ENCODE assay signal across 33 cellular contexts in genomic region chr20:22904411-22904810, GRCh38.
"Had no signal": no experiment of that assay in that cellular context is flagged by ENCODE, and none has a peak within 500 bp of the region (broad histone marks: within the 10 kb centered on the region; RNA-seq: fewer than 3 reads in every experiment).

No MANE protein-coding gene starts in this region.

- H3K27me3 ChIP-seq: SJCRH30 had no signal

- ATAC-seq: activated CD4-positive, alpha-beta T cell treated with anti-CD3 and anti-CD28 coated beads for 36 hours; activated CD4-positive, CD25-positive, alpha-beta regulatory T cell treated with anti-CD3 and anti-CD28 coated beads, Interleukin-2, amount 50 U/mL, for 24 hours; activated CD8-positive, alpha-beta T cell treated with anti-CD3 and anti-CD28 coated beads, Interleukin-2, amount 10 ng/mL, durations not matched to agents 7 days and 5 days; activated naive CD4-positive, alpha-beta T cell treated with anti-CD3 and anti-CD28 coated beads, Interleukin-2, amount 50 U/mL, for 72 hours; activated T-cell treated with anti-CD3 and anti-CD28 coated beads, Interleukin-2, amount 50 U/mL, for 4 hours; WTC11 had no signal

- H3K36me3 ChIP-seq: SJCRH30 had no signal

- H3K27ac ChIP-seq: SJCRH30, SK-N-MC had no signal

- H3K4me3 ChIP-seq: SJCRH30, SK-N-MC had no signal

- H3K4me1 ChIP-seq: SJCRH30 had no signal

- DNase-seq: activated CD4-positive, alpha-beta T cell treated with anti-CD3 and anti-CD28 coated beads for 36 hours; activated CD4-positive, alpha-beta T cell treated with anti-CD3 and anti-CD28 coated beads, Interleukin-2, amount 10 ng/mL, durations not matched to agents 7 days and 5 days; activated CD4-positive, alpha-beta T cell treated with anti-CD3 and anti-CD28 coated beads, Interleukin-2, amount 50 U/mL, for 48 hours; activated CD8-positive, alpha-beta memory T cell treated with anti-CD3 and anti-CD28 coated beads, Interleukin-2, amount 50 U/mL, for 4 hours; activated CD8-positive, alpha-beta T cell treated with anti-CD3 and anti-CD28 coated beads, Interleukin-2, amount 10 ng/mL, durations not matched to agents 7 days and 5 days; activated gamma-delta T cell treated with Interleukin-2 at 50 U/mL for 16 hours; activated naive CD4-positive, alpha-beta T cell treated with anti-CD3 and anti-CD28 coated beads for 36 hours; activated T-cell treated with anti-CD3 and anti-CD28 coated beads for 4 hours; activated T-cell treated with anti-CD3 and anti-CD28 coated beads, Interleukin-2, amount 50 U/mL, for 4 hours; anterior cingulate cortex; caudate nucleus; Kasumi-1; MM.1S; MV-4-11; NCI-H1092; NCI-H1417; NCI-H146; NCI-H187; NCI-H2029 treated with DMSO at 0.1 percent for 48 hours; NCI-H2107; NCI-H2171; NCI-H510A; NCI-H526; NCI-H748 treated with DMSO at 0.1 percent for 48 hours; NK-92 treated with Interleukin-12 subunit alpha and Interleukin-12 subunit beta, amount 100 ng/mL, for 24 hours; OCI-M1; SHP77; SJCRH30; T1000 had no signal
